Comparison of ENCODE assay signal across 8 cellular contexts in genomic region chr5:69024241-69024651, GRCh38.
DNase-seq lines count a peak whose midpoint lies in the region; ATAC-seq and TF ChIP-seq lines count a peak whose summit lies in the region.

No MANE protein-coding gene starts in this region.

- H3K36me3 ChIP-seq in heart left ventricle = no peaks in the 10 kb centered on the region

- no peaks in the 10 kb centered on the region for H3K9me3 Mint-ChIP-seq in stimulated activated naive CD8-positive, alpha-beta T cell treated with anti-CD3 and anti-CD28 coated beads, Interleukin-15, amount 100 ng/mL, for 72 hours

- peak; percentile 9 for DNase-seq in stimulated activated CD4-positive, alpha-beta T cell treated with anti-CD3 and anti-CD28 coated beads, Interleukin-15, amount 100 ng/mL, for 24 hours
- no peak for DNase-seq in stimulated activated CD4-positive, alpha-beta T cell treated with anti-CD3 and anti-CD28 coated beads, Interleukin-4, amount 100 ng/mL, for 1 hour
- DNase-seq in MV-4-11 (lab: John Stamatoyannopoulos, UW) = peak; percentile 40
- no peak for DNase-seq in heart left ventricle
- DNase-seq in stimulated activated naive CD8-positive, alpha-beta T cell treated with anti-CD3 and anti-CD28 coated beads, Interleukin-15, amount 100 ng/mL, for 72 hours = peak; percentile 20 to 35
- DNase-seq in stimulated activated CD4-positive, alpha-beta T cell treated with anti-CD3 and anti-CD28 coated beads, Interleukin-4, amount 100 ng/mL, for 24 hours = no peak
- DNase-seq in sciatic nerve (ENCODE audit: low spot score) = no peak

- no peak overlapping the region for H3K27ac Mint-ChIP-seq in stimulated activated naive CD8-positive, alpha-beta T cell treated with anti-CD3 and anti-CD28 coated beads, Interleukin-15, amount 100 ng/mL, for 72 hours

- no peaks in the 10 kb centered on the region for H3K4me1 ChIP-seq in heart left ventricle

- TF ChIP-seq CTCF in WI38 (IDR thresholded peaks at IDR 0.05; ENCODE audit: low read depth, low read length) = peak; percentile 55
- peak; percentile 18 to 57 (median 35) for TF ChIP-seq CTCF in heart left ventricle (IDR thresholded peaks at IDR 0.05)

- H3K4me3 ChIP-seq in WI38 (ENCODE audit: low read depth, low read length) (no peak overlapping the region), heart left ventricle (no peak overlapping the region)

- H3K4me1 Mint-ChIP-seq in stimulated activated naive CD8-positive, alpha-beta T cell treated with anti-CD3 and anti-CD28 coated beads, Interleukin-15, amount 100 ng/mL, for 72 hours = no peaks in the 10 kb centered on the region

- no peak overlapping the region for H3K4me3 Mint-ChIP-seq in stimulated activated naive CD8-positive, alpha-beta T cell treated with anti-CD3 and anti-CD28 coated beads, Interleukin-15, amount 100 ng/mL, for 72 hours

- TF ChIP-seq POLR2A in heart left ventricle (IDR thresholded peaks at IDR 0.05) = no peak

- H3K9me3 ChIP-seq in heart left ventricle = no peaks in the 10 kb centered on the region

- 53 to 57% (median 54%) methylated on average over 5 of the region's 5 CpGs for WGBS in heart left ventricle, 4 donors

- peak in 2 of 4 donors; percentile 47 to 65 for ATAC-seq in heart left ventricle
- ATAC-seq in stimulated activated naive CD8-positive, alpha-beta T cell treated with anti-CD3 and anti-CD28 coated beads, Interleukin-15, amount 100 ng/mL, for 72 hours = peak; percentile 75
- no peak for ATAC-seq in sciatic nerve

- no peak overlapping the region for H3K27ac ChIP-seq in heart left ventricle

- intact Hi-C loops in heart left ventricle (cut with DNase I) = no loop called here
- intact Hi-C loops in sciatic nerve (cut with DNase I) = no loop called here

- peaks cover 11% of the 10 kb centered on the region for H3K27me3 Mint-ChIP-seq in stimulated activated naive CD8-positive, alpha-beta T cell treated with anti-CD3 and anti-CD28 coated beads, Interleukin-15, amount 100 ng/mL, for 72 hours

- H3K27me3 ChIP-seq in heart left ventricle = no peaks in the 10 kb centered on the region

Comparison
In these comparisons a context has a peak if more than half of its experiments do, and no peak if none do; other contexts are left out.
1. DNase-seq: peak in stimulated activated CD4-positive, alpha-beta T cell treated with anti-CD3 and anti-CD28 coated beads, Interleukin-15, amount 100 ng/mL, for 24 hours (single experiment), MV-4-11 (single experiment) and stimulated activated naive CD8-positive, alpha-beta T cell treated with anti-CD3 and anti-CD28 coated beads, Interleukin-15, amount 100 ng/mL, for 72 hours (2 of 2); none in stimulated activated CD4-positive, alpha-beta T cell treated with anti-CD3 and anti-CD28 coated beads, Interleukin-4, amount 100 ng/mL, for 1 hour (single experiment), heart left ventricle (0 of 5), stimulated activated CD4-positive, alpha-beta T cell treated with anti-CD3 and anti-CD28 coated beads, Interleukin-4, amount 100 ng/mL, for 24 hours (single experiment) and sciatic nerve (single experiment).